8 cellular contexts compared by ENCODE assay signal in the genomic region with DNA sequence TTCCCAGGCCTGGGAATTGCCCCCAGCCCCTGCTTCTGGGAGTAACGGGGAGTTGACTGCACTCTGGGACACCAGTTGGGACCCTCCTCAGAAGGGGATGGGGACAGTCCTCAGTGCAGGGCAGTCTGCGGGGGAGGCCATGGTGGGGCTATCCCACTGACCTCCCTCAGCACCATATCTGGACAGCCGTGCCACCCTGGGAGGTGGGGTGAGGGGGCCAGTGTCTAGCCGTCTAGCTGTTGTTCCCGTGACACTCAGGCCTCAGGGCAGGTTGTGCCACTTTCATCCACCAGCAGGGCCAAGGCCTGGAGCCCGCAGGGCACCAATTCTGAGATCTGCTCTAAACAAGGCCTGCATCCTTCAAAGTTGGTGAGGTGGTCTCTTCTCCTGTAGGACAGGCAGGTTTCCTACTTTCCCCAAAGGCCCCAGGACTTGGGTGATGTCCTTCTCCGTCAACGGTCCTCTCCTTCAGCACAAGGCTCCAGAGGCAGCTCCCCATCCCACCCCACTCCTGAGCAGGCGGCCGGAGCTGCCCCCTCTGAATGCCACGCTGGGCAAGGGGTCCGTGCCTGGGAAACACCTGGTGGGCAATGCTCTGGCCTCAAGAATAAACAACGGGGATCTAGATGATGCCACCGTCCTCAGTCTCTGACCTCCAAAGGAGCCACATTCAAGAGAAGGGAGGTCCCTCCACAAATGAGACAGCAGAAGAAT. TPM values are rescaled to one million over a fixed set of nuclear protein-coding genes. Genes with fewer than 3 reads are reported as not detected.
DNase-seq lines count a peak whose midpoint lies in the region; ATAC-seq and TF ChIP-seq lines count a peak whose summit lies in the region.

No MANE protein-coding gene starts in this region.

- CTCF ChIA-PET in activated CD8-positive, alpha-beta T cell treated with anti-CD3 and anti-CD28 coated beads for 36 hours (lab: Charles Lee): interaction anchor here (0.7 to 17.1 kb wide), 4 partner anchors 11 to 54 kb away, joined by 3 to 385 read pairs (median 44); no protein-coding TSS in a partner anchor

- H3K79me2 ChIP-seq in GM23248 (ENCODE audit: insufficient read depth): no peaks in the 10 kb centered on the region

- DNase-seq in GM23248 (no peak), left kidney (ENCODE audit: low read depth, low spot score) (peak; percentile 1)
- no peak for DNase-seq in activated CD8-positive, alpha-beta T cell treated with anti-CD3 and anti-CD28 coated beads for 36 hours
- no peak for DNase-seq in stimulated activated naive CD8-positive, alpha-beta T cell treated with anti-CD3 and anti-CD28 coated beads, Interleukin-15, amount 100 ng/mL, for 72 hours
- DNase-seq in activated T-helper 2 cell treated with anti-CD3 and anti-CD28 coated beads, Interferon-gamma antibody, Interleukin-2, Interleukin-4, amounts not matched to agents 10 μg/mL and 5 μg/mL and 100 μg/mL, durations not matched to agents 14 hours and 24 hours and 36 hours (ENCODE audit: low spot score): no peak

- H3K9me2 ChIP-seq in GM23248 (ENCODE audit: insufficient read depth): no peaks in the 10 kb centered on the region

- H3K9me3 Mint-ChIP-seq in activated CD8-positive, alpha-beta T cell treated with anti-CD3 and anti-CD28 coated beads for 36 hours: peaks cover 4% of the 10 kb centered on the region
- no peaks in the 10 kb centered on the region for H3K9me3 Mint-ChIP-seq in stimulated activated naive CD8-positive, alpha-beta T cell treated with anti-CD3 and anti-CD28 coated beads, Interleukin-15, amount 100 ng/mL, for 72 hours
- H3K9me3 Mint-ChIP-seq in activated T-helper 2 cell treated with anti-CD3 and anti-CD28 coated beads, Interferon-gamma antibody, Interleukin-2, Interleukin-4, amounts not matched to agents 10 μg/mL and 5 μg/mL and 100 μg/mL, durations not matched to agents 14 hours and 24 hours and 36 hours: no peaks in the 10 kb centered on the region

- ATAC-seq in activated CD8-positive, alpha-beta T cell treated with anti-CD3 and anti-CD28 coated beads for 36 hours: no peak
- ATAC-seq in stimulated activated naive CD8-positive, alpha-beta T cell treated with anti-CD3 and anti-CD28 coated beads, Interleukin-15, amount 100 ng/mL, for 72 hours: no peak
- ATAC-seq in HG02588 (IDR thresholded peaks at IDR 0.05; ENCODE audit: unreplicated experiment): no peak
- ATAC-seq in GM18867 (IDR thresholded peaks at IDR 0.05; ENCODE audit: unreplicated experiment): no peak
- no peak for ATAC-seq in HG03457 (IDR thresholded peaks at IDR 0.05; ENCODE audit: unreplicated experiment)

- H3K9me3 ChIP-seq in GM23248 (ENCODE audit: low read depth): no peaks in the 10 kb centered on the region

- POLR2A ChIA-PET in activated CD8-positive, alpha-beta T cell treated with anti-CD3 and anti-CD28 coated beads for 36 hours (lab: Charles Lee): interaction anchor here (0.7 to 1.2 kb wide), 3 partner anchors 10 to 52 kb away, joined by 3 read pairs; no protein-coding TSS in a partner anchor

- peaks cover 27% of the 10 kb centered on the region for H3K4me1 Mint-ChIP-seq in activated CD8-positive, alpha-beta T cell treated with anti-CD3 and anti-CD28 coated beads for 36 hours (ENCODE audit: low read depth)
- H3K4me1 Mint-ChIP-seq in stimulated activated naive CD8-positive, alpha-beta T cell treated with anti-CD3 and anti-CD28 coated beads, Interleukin-15, amount 100 ng/mL, for 72 hours: peaks cover 36% of the 10 kb centered on the region
- peaks cover 14% of the 10 kb centered on the region for H3K4me1 Mint-ChIP-seq in activated T-helper 2 cell treated with anti-CD3 and anti-CD28 coated beads, Interferon-gamma antibody, Interleukin-2, Interleukin-4, amounts not matched to agents 10 μg/mL and 5 μg/mL and 100 μg/mL, durations not matched to agents 14 hours and 24 hours and 36 hours (ENCODE audit: low read depth)

- in situ Hi-C loops in GM23248 (cut with MboI): no loop called here

- no peaks in the 10 kb centered on the region for H3K27me3 ChIP-seq in GM23248 (replicated peaks; ENCODE audit: insufficient read depth)

- no peaks in the 10 kb centered on the region for H3K27me3 Mint-ChIP-seq in activated CD8-positive, alpha-beta T cell treated with anti-CD3 and anti-CD28 coated beads for 36 hours
- H3K27me3 Mint-ChIP-seq in stimulated activated naive CD8-positive, alpha-beta T cell treated with anti-CD3 and anti-CD28 coated beads, Interleukin-15, amount 100 ng/mL, for 72 hours: no peaks in the 10 kb centered on the region
- no peaks in the 10 kb centered on the region for H3K27me3 Mint-ChIP-seq in activated T-helper 2 cell treated with anti-CD3 and anti-CD28 coated beads, Interferon-gamma antibody, Interleukin-2, Interleukin-4, amounts not matched to agents 10 μg/mL and 5 μg/mL and 100 μg/mL, durations not matched to agents 14 hours and 24 hours and 36 hours (ENCODE audit: low read depth)

- H3F3A ChIP-seq in GM23248 (ENCODE audit: insufficient read depth): 0 out of 2 replicates have a peak, but pooled peaks cover 5% of the 10 kb centered on the region

- peaks cover 5% of the 10 kb centered on the region for H3K36me3 Mint-ChIP-seq in activated CD8-positive, alpha-beta T cell treated with anti-CD3 and anti-CD28 coated beads for 36 hours (ENCODE audit: low read depth)
- H3K36me3 Mint-ChIP-seq in activated T-helper 2 cell treated with anti-CD3 and anti-CD28 coated beads, Interferon-gamma antibody, Interleukin-2, Interleukin-4, amounts not matched to agents 10 μg/mL and 5 μg/mL and 100 μg/mL, durations not matched to agents 14 hours and 24 hours and 36 hours (ENCODE audit: low read depth): peaks cover 5% of the 10 kb centered on the region

- H4K20me1 ChIP-seq in GM23248 (ENCODE audit: insufficient read depth): no peaks in the 10 kb centered on the region

- TF ChIP-seq CTCF in activated CD8-positive, alpha-beta T cell treated with anti-CD3 and anti-CD28 coated beads for 36 hours (IDR thresholded peaks at IDR 0.05): no peak

- H3K27ac Mint-ChIP-seq in activated CD8-positive, alpha-beta T cell treated with anti-CD3 and anti-CD28 coated beads for 36 hours: peak overlapping the region; percentile 78
- H3K27ac Mint-ChIP-seq in stimulated activated naive CD8-positive, alpha-beta T cell treated with anti-CD3 and anti-CD28 coated beads, Interleukin-15, amount 100 ng/mL, for 72 hours: peak overlapping the region; percentile 62 to 82
- no peak overlapping the region for H3K27ac Mint-ChIP-seq in activated T-helper 2 cell treated with anti-CD3 and anti-CD28 coated beads, Interferon-gamma antibody, Interleukin-2, Interleukin-4, amounts not matched to agents 10 μg/mL and 5 μg/mL and 100 μg/mL, durations not matched to agents 14 hours and 24 hours and 36 hours

- H3K27ac ChIP-seq in GM23248: peak overlapping the region; percentile 91

- H3K4me2 ChIP-seq in GM23248 (ENCODE audit: unreplicated experiment): peak overlapping the region; percentile 17

- WGBS in GM23248 (ENCODE audit: low coverage in 1 of 2, low lambda C conversion rate in 2 of 2, missing lambda C conversion rate in 2 of 2), 2 experiments: 88 to 94% methylated on average over 14 of the region's 14 CpGs

- H3K4me1 ChIP-seq in GM23248 (ENCODE audit: insufficient read depth): peaks cover 5% of the 10 kb centered on the region; the same call in 1 of the 2 replicates

- no peak overlapping the region for H3K4me3 Mint-ChIP-seq in activated CD8-positive, alpha-beta T cell treated with anti-CD3 and anti-CD28 coated beads for 36 hours
- no peak overlapping the region for H3K4me3 Mint-ChIP-seq in stimulated activated naive CD8-positive, alpha-beta T cell treated with anti-CD3 and anti-CD28 coated beads, Interleukin-15, amount 100 ng/mL, for 72 hours
- H3K4me3 Mint-ChIP-seq in activated T-helper 2 cell treated with anti-CD3 and anti-CD28 coated beads, Interferon-gamma antibody, Interleukin-2, Interleukin-4, amounts not matched to agents 10 μg/mL and 5 μg/mL and 100 μg/mL, durations not matched to agents 14 hours and 24 hours and 36 hours (ENCODE audit: low read depth): no peak overlapping the region

- H2AFZ ChIP-seq in GM23248: no peak overlapping the region; the same call in 1 of the 2 replicates

- H3K36me3 ChIP-seq in GM23248 (ENCODE audit: low read depth): no peaks in the 10 kb centered on the region

- intact Hi-C loops in activated CD8-positive, alpha-beta T cell treated with anti-CD3 and anti-CD28 coated beads for 36 hours (cut with micrococcal nuclease): no loop called here
- intact Hi-C loops in activated T-helper 2 cell treated with anti-CD3 and anti-CD28 coated beads, Interferon-gamma antibody, Interleukin-2, Interleukin-4, amounts not matched to agents 10 μg/mL and 5 μg/mL and 100 μg/mL, durations not matched to agents 14 hours and 24 hours and 36 hours (cut with micrococcal nuclease): no loop called here

- peak overlapping the region; percentile 81 for H3K4me3 ChIP-seq in GM23248

- peak overlapping the region; percentile 96 for H3K9ac ChIP-seq in GM23248

RNA-seq across cellular contexts. Expression of gene PTMA, which starts 43.0 kb away (rescaled TPM):
- total RNA-seq in GM23248 (2014; rRNA removed; shearing (Covaris generic)): 301 and 318 TPM in 2 replicates
- 570 and 594 TPM in 2 replicates for polyA plus RNA-seq in GM23248 (2016; fragmentation: Nextera tagmentation; extraction: Ambion mirVana)
- total RNA-seq in activated CD8-positive, alpha-beta T cell treated with anti-CD3 and anti-CD28 coated beads for 36 hours: 1,000 to 10,000 TPM; 2,463 to 2,468 TPM
- total RNA-seq in activated T-helper 2 cell treated with anti-CD3 and anti-CD28 coated beads, Interferon-gamma antibody, Interleukin-2, Interleukin-4, amounts not matched to agents 10 μg/mL and 5 μg/mL and 100 μg/mL, durations not matched to agents 14 hours and 24 hours and 36 hours: 2,151 and 2,259 TPM in 2 replicates
